Comparison of ENCODE assay signal across 1 cellular context in the genomic region with DNA sequence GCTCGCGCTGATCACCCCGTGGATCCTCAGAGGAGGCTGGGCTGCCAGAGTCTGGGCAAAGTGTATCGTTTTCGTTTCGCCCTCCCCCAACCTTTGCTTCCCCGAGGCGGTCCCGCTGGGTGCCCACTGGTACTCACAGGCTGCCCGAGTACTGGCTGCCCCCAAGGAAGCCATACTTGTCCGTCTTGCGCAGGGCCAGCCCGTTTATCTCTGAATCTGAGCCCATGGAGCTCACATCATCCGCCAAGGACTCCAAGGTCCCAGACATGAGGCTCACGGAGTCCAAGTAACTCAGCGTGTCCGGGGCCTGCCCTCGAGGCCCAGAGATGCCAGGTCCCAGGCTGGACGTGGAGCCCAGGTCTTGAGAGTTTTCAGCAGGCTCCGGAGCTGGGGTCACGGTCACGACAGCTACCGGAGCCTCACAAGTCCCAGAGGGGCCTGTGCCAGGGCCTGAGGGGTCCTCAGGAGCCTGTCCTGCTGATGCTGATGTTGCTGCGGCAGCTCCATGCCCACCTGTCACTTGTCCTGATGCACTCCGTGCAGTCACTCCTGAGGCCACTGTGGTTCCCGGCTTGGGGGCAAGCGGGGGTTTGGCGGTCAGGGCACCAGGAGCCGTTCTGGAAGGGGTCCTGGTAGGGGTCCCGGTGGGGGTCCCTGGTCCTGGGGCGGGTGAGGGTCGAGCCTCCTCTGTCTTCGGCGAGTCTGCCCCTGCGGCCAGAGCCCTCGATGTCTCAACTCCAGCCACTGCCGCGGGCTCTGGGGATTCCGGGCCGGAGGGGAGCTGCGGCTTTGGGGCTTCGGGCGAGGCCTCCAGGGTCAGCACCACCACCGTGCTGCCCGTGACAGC.
TF ChIP-seq lines count a peak whose summit lies in the region.

No MANE protein-coding gene starts in this region.

TF ChIP-seq in HepG2, 621 proteins besides CTCF, POLR2A, EP300 and RAD21 (continued from another document and continues in another):
- TF ChIP-seq LRRFIP1 (CRISPR knock-in tag; conservative IDR thresholded peaks at IDR 0.05) (no peak), ZFYVE20 (CRISPR knock-in tag; IDR thresholded peaks at IDR 0.05; ENCODE audit: borderline replicate concordance, low read depth) (no peak), ZNF546 (CRISPR knock-in tag; conservative IDR thresholded peaks at IDR 0.05) (peak; percentile 42; the same call in 1 of the 2 replicates), ZNF337 (CRISPR knock-in tag; IDR thresholded peaks at IDR 0.05; ENCODE audit: borderline replicate concordance, low read depth) (no peak), GABPB1 (CRISPR knock-in tag; IDR thresholded peaks at IDR 0.05) (peak; percentile 11; the same call in 1 of the 2 replicates), HDAC6 (IDR thresholded peaks at IDR 0.05; ENCODE audit: low read depth, low read length) (no peak), ZKSCAN1 (IDR thresholded peaks at IDR 0.05; ENCODE audit: low read length) (no peak), FOSL2 (CRISPR knock-in tag; IDR thresholded peaks at IDR 0.05) (no peak), SALL2 (CRISPR knock-in tag; IDR thresholded peaks at IDR 0.05) (no peak), BCL6 (CRISPR knock-in tag; IDR thresholded peaks at IDR 0.05) (no peak), MYC (CRISPR knock-in tag; IDR thresholded peaks at IDR 0.05; ENCODE audit: borderline replicate concordance) (no peak), KDM5B (CRISPR knock-in tag; IDR thresholded peaks at IDR 0.05; ENCODE audit: borderline replicate concordance) (peak; percentile 39; the same call in 1 of the 2 replicates), HNF4G (IDR thresholded peaks at IDR 0.05; ENCODE audit: borderline replicate concordance, low read depth, low read length) (no peak), HNF4G (CRISPR knock-in tag; IDR thresholded peaks at IDR 0.05; ENCODE audit: borderline replicate concordance, low read depth) (no peak), REXO4 (CRISPR knock-in tag; IDR thresholded peaks at IDR 0.05; ENCODE audit: borderline replicate concordance) (no peak), AGO1 (IDR thresholded peaks at IDR 0.05; ENCODE audit: low read depth, low read length, poor library complexity, severe bottlenecking) (peak; percentile 61), ZNF343 (CRISPR knock-in tag; IDR thresholded peaks at IDR 0.05) (no peak), ZNF781 (CRISPR knock-in tag; IDR thresholded peaks at IDR 0.05; ENCODE audit: borderline replicate concordance, not compliant biosample characterization) (no peak), SNAPC4 (CRISPR knock-in tag; IDR thresholded peaks at IDR 0.05) (no peak), ZNF674 (CRISPR knock-in tag; IDR thresholded peaks at IDR 0.05; ENCODE audit: low read depth) (no peak), ZNF350 (CRISPR knock-in tag; IDR thresholded peaks at IDR 0.05; ENCODE audit: borderline replicate concordance, low read depth) (0 out of 2 replicates have a peak, but pooled peaks have one; percentile 11), NR2F2 (IDR thresholded peaks at IDR 0.05; ENCODE audit: borderline replicate concordance, low read depth) (no peak), CREBL2 (CRISPR knock-in tag; IDR thresholded peaks at IDR 0.05; ENCODE audit: borderline replicate concordance) (no peak), IKZF4 (CRISPR knock-in tag; IDR thresholded peaks at IDR 0.05; ENCODE audit: borderline replicate concordance, low read depth, not compliant biosample characterization) (peak; percentile 54), ZNF232 (CRISPR knock-in tag; IDR thresholded peaks at IDR 0.05; ENCODE audit: borderline replicate concordance) (0 out of 2 replicates have a peak, but pooled peaks have one; percentile 16), MXD1 (CRISPR knock-in tag; IDR thresholded peaks at IDR 0.05) (no peak), KLF12 (CRISPR knock-in tag; IDR thresholded peaks at IDR 0.05; ENCODE audit: borderline replicate concordance) (no peak), CENPX (CRISPR knock-in tag; IDR thresholded peaks at IDR 0.05) (no peak), ZFP37 (CRISPR knock-in tag; IDR thresholded peaks at IDR 0.05; ENCODE audit: borderline replicate concordance) (no peak), FOXM1 (CRISPR knock-in tag; IDR thresholded peaks at IDR 0.05) (no peak), KMT2B (CRISPR knock-in tag; IDR thresholded peaks at IDR 0.05) (no peak), FOXK2 (IDR thresholded peaks at IDR 0.05) (no peak), ZNF446 (CRISPR knock-in tag; IDR thresholded peaks at IDR 0.05) (no peak), EZH2 (conservative IDR thresholded peaks at IDR 0.05; ENCODE audit: low read depth, low read length) (no peak), NR2F6 (IDR thresholded peaks at IDR 0.05) (no peak), NR2F6 (CRISPR knock-in tag; IDR thresholded peaks at IDR 0.05) (no peak)
- TF ChIP-seq, protein P1, sequence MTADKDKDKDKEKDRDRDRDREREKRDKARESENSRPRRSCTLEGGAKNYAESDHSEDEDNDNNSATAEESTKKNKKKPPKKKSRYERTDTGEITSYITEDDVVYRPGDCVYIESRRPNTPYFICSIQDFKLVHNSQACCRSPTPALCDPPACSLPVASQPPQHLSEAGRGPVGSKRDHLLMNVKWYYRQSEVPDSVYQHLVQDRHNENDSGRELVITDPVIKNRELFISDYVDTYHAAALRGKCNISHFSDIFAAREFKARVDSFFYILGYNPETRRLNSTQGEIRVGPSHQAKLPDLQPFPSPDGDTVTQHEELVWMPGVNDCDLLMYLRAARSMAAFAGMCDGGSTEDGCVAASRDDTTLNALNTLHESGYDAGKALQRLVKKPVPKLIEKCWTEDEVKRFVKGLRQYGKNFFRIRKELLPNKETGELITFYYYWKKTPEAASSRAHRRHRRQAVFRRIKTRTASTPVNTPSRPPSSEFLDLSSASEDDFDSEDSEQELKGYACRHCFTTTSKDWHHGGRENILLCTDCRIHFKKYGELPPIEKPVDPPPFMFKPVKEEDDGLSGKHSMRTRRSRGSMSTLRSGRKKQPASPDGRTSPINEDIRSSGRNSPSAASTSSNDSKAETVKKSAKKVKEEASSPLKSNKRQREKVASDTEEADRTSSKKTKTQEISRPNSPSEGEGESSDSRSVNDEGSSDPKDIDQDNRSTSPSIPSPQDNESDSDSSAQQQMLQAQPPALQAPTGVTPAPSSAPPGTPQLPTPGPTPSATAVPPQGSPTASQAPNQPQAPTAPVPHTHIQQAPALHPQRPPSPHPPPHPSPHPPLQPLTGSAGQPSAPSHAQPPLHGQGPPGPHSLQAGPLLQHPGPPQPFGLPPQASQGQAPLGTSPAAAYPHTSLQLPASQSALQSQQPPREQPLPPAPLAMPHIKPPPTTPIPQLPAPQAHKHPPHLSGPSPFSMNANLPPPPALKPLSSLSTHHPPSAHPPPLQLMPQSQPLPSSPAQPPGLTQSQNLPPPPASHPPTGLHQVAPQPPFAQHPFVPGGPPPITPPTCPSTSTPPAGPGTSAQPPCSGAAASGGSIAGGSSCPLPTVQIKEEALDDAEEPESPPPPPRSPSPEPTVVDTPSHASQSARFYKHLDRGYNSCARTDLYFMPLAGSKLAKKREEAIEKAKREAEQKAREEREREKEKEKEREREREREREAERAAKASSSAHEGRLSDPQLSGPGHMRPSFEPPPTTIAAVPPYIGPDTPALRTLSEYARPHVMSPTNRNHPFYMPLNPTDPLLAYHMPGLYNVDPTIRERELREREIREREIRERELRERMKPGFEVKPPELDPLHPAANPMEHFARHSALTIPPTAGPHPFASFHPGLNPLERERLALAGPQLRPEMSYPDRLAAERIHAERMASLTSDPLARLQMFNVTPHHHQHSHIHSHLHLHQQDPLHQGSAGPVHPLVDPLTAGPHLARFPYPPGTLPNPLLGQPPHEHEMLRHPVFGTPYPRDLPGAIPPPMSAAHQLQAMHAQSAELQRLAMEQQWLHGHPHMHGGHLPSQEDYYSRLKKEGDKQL (CRISPR knock-in tag; IDR thresholded peaks at IDR 0.05; ENCODE audit: low read depth) = no peak
- TF ChIP-seq, protein P2, sequence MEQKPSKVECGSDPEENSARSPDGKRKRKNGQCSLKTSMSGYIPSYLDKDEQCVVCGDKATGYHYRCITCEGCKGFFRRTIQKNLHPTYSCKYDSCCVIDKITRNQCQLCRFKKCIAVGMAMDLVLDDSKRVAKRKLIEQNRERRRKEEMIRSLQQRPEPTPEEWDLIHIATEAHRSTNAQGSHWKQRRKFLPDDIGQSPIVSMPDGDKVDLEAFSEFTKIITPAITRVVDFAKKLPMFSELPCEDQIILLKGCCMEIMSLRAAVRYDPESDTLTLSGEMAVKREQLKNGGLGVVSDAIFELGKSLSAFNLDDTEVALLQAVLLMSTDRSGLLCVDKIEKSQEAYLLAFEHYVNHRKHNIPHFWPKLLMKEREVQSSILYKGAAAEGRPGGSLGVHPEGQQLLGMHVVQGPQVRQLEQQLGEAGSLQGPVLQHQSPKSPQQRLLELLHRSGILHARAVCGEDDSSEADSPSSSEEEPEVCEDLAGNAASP (CRISPR knock-in tag; IDR thresholded peaks at IDR 0.05; ENCODE audit: borderline replicate concordance) = no peak
- TF ChIP-seq, protein P3, sequence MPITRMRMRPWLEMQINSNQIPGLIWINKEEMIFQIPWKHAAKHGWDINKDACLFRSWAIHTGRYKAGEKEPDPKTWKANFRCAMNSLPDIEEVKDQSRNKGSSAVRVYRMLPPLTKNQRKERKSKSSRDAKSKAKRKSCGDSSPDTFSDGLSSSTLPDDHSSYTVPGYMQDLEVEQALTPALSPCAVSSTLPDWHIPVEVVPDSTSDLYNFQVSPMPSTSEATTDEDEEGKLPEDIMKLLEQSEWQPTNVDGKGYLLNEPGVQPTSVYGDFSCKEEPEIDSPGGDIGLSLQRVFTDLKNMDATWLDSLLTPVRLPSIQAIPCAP (CRISPR knock-in tag; IDR thresholded peaks at IDR 0.05; ENCODE audit: low read depth) = no peak
- TF ChIP-seq, protein P4, sequence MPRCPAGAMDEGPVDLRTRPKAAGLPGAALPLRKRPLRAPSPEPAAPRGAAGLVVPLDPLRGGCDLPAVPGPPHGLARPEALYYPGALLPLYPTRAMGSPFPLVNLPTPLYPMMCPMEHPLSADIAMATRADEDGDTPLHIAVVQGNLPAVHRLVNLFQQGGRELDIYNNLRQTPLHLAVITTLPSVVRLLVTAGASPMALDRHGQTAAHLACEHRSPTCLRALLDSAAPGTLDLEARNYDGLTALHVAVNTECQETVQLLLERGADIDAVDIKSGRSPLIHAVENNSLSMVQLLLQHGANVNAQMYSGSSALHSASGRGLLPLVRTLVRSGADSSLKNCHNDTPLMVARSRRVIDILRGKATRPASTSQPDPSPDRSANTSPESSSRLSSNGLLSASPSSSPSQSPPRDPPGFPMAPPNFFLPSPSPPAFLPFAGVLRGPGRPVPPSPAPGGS (CRISPR knock-in tag; IDR thresholded peaks at IDR 0.05) = no peak
